In genomic region chr7:136189506-136189998, GRCh38 we compare ENCODE assay signal across 20 cellular contexts.
A peak's percentile ranks its signal among the peaks of the same experiment; 100 is the strongest.
DNase-seq lines count a peak whose midpoint lies in the region; ATAC-seq, FAIRE-seq and TF ChIP-seq lines count a peak whose summit lies in the region.
"Had no signal": no experiment of that assay in that cellular context is flagged by ENCODE, and none has a peak within 500 bp of the region (broad histone marks: within the 10 kb centered on the region; RNA-seq: fewer than 3 reads in every experiment).

No MANE protein-coding gene starts in this region.

- no peak for TF ChIP-seq POLR2A in IMR-90 (IDR thresholded peaks at IDR 0.05; ENCODE audit: low read depth, low read length)
- no peak for TF ChIP-seq POLR2A in K562 (conservative IDR thresholded peaks at IDR 0.05)
- no peak for TF ChIP-seq POLR2A in uterus (IDR thresholded peaks at IDR 0.05)

- no peak overlapping the region for H2AK9ac ChIP-seq in IMR-90 (replicated peaks; ENCODE audit: low read depth, low read length, poor library complexity)

- H4K8ac ChIP-seq in IMR-90 (ENCODE audit: low read depth in 2 of 2, low read length in 2 of 2) (no peak overlapping the region), trophoblast cell (ENCODE audit: low read depth, low read length) (no peak overlapping the region)

- CTCF ChIA-PET in IMR-90 (lab: Yijun Ruan, JAX): no interaction called here
- CTCF ChIA-PET in K562 (lab: Yijun Ruan, JAX; ENCODE audit: low intra/inter-chr PET ratio): no interaction called here

- H3K79me1 ChIP-seq in IMR-90 (ENCODE audit: low read depth in 1 of 2, low read length in 2 of 2): no peaks in the 10 kb centered on the region
- H3K79me1 ChIP-seq in trophoblast cell (ENCODE audit: low read length): no peaks in the 10 kb centered on the region

- DNase-seq in NCI-H748 (lab: John Stamatoyannopoulos, UW; ENCODE audit: unreplicated experiment) (peak; percentile 23), NCI-H748 treated with DMSO at 0.1 percent for 48 hours (lab: John Stamatoyannopoulos, UW) (no peak), IMR-90 (no peak), K562 (ENCODE audit: extremely low read depth in 1 of 4, low spot score in 3 of 4) (peak in 1 of 4 experiments; percentile 27), trophoblast cell (peak; percentile 61 to 74), amniotic stem cell (lab: John Stamatoyannopoulos, UW) (no peak), glomerular visceral epithelial cell (ENCODE audit: extremely low spot score) (no peak), uterus (no peak)
- DNase-seq: 8988T; Caco-2; CD4-positive, CD25-positive, alpha-beta regulatory T cell; DMS79 treated with DMSO at 0.1 percent for 48 hours; HCEC 1CT; KG1 had no signal

- H2BK120ac ChIP-seq in IMR-90 (ENCODE audit: low read depth, low read length) (no peak overlapping the region), trophoblast cell (ENCODE audit: insufficient read depth, low read length, poor library complexity) (no peak overlapping the region)

- POLR2A ChIA-PET in IMR-90 (lab: Charles Lee; ENCODE audit: unreplicated experiment): no interaction called here
- POLR2A ChIA-PET in K562 (lab: Yijun Ruan, JAX): interaction anchor here (0.8 kb wide), 1 partner anchor 10 kb away, joined by 4 read pairs; no protein-coding TSS in a partner anchor

- H3K9ac ChIP-seq in IMR-90 (ENCODE audit: low read depth, low read length): no peak overlapping the region
- H3K9ac ChIP-seq in K562 (ENCODE audit: insufficient read depth in 1 of 2, low read depth in 2 of 2, low read length in 2 of 2): no peak overlapping the region
- no peak overlapping the region for H3K9ac ChIP-seq in trophoblast cell (ENCODE audit: low read length)
- H3K9ac ChIP-seq: BLaER1 treated with 17β-estradiol and CSF1 and Interleukin-3, amounts not matched to agents 10 nM and 100 nM had no signal

- H3K4me2 ChIP-seq in IMR-90 (ENCODE audit: low read depth, low read length): no peak overlapping the region
- H3K4me2 ChIP-seq in K562 (ENCODE audit: insufficient read depth, low read length): no peak overlapping the region
- H3K4me2 ChIP-seq in trophoblast cell (ENCODE audit: low read length): no peak overlapping the region
- H3K4me2 ChIP-seq: BLaER1 treated with 17β-estradiol and CSF1 and Interleukin-3, amounts not matched to agents 10 nM and 100 nM had no signal

- TF ChIP-seq CTCF in IMR-90 (conservative IDR thresholded peaks at IDR 0.05; ENCODE audit: low read depth, low read length) (no peak), K562 (IDR thresholded peaks at IDR 0.05 in 2 of 3, conservative IDR thresholded peaks at IDR 0.05 in 1 of 3; ENCODE audit: insufficient read depth in 2 of 3, low read depth in 1 of 3, low read length in 3 of 3) (peak; percentile 3 to 19 (median 11); a peak in 1 of 6 replicates), uterus (IDR thresholded peaks at IDR 0.05) (no peak)

- no peak overlapping the region for H2BK20ac ChIP-seq in IMR-90 (ENCODE audit: low read depth, low read length)

- in situ Hi-C loops in IMR-90 (cut with MboI; ENCODE audit: low sequenced_read_pairs): no loop called here
- in situ Hi-C loops in K562 (cut with MboI): no loop called here

- no peaks in the 10 kb centered on the region for H3K4me1 ChIP-seq in IMR-90 (ENCODE audit: control insufficient read depth, insufficient read depth, low read length)
- no peaks in the 10 kb centered on the region for H3K4me1 ChIP-seq in K562 (replicated peaks in 1 of 2; ENCODE audit: control insufficient read depth in 2 of 2, insufficient read depth in 2 of 2, low read length in 2 of 2)
- no peaks in the 10 kb centered on the region for H3K4me1 ChIP-seq in trophoblast cell (ENCODE audit: control insufficient read depth in 1 of 2, insufficient read depth in 2 of 2, low read length in 2 of 2)
- no peaks in the 10 kb centered on the region for H3K4me1 ChIP-seq in uterus
- H3K4me1 ChIP-seq: BLaER1 treated with 17β-estradiol and CSF1 and Interleukin-3, amounts not matched to agents 10 nM and 100 nM; Caco-2 had no signal

- H4K12ac ChIP-seq in trophoblast cell (ENCODE audit: low read depth, low read length): no peak overlapping the region

- no peak overlapping the region for H3K23ac ChIP-seq in IMR-90 (ENCODE audit: low read depth, low read length)
- no peak overlapping the region for H3K23ac ChIP-seq in trophoblast cell (ENCODE audit: low read length)

- peaks cover 2% of the 10 kb centered on the region; the same call in 1 of the 3 replicates for H3K79me2 ChIP-seq in K562 (ENCODE audit: control insufficient read depth, insufficient read depth, low read length)
- no peaks in the 10 kb centered on the region for H3K79me2 ChIP-seq in trophoblast cell (ENCODE audit: control insufficient read depth, insufficient read depth, low read length, poor library complexity)

- H3K9me1 ChIP-seq in IMR-90 (ENCODE audit: insufficient read depth, low read length) (no peaks in the 10 kb centered on the region), K562 (ENCODE audit: control insufficient read depth, insufficient read depth, low read length) (no peaks in the 10 kb centered on the region)

- H3K9me3 ChIP-seq in IMR-90 (ENCODE audit: control insufficient read depth, insufficient read depth, low read length) (no peaks in the 10 kb centered on the region), K562 (replicated peaks; ENCODE audit: control insufficient read depth, insufficient read depth, low read depth, low read length) (no peaks in the 10 kb centered on the region), trophoblast cell (ENCODE audit: insufficient read depth, low read depth, low read length) (peaks cover 1% of the 10 kb centered on the region), uterus (no peaks in the 10 kb centered on the region)
- H3K9me3 ChIP-seq: BLaER1 treated with 17β-estradiol and CSF1 and Interleukin-3, amounts not matched to agents 10 nM and 100 nM had no signal

- no peak overlapping the region for H2BK15ac ChIP-seq in IMR-90 (ENCODE audit: low read depth, low read length)

- no peak overlapping the region for H4K5ac ChIP-seq in IMR-90 (ENCODE audit: low read depth, low read length)

- H3K27ac ChIP-seq in IMR-90 (ENCODE audit: insufficient read depth, low read length): no peak overlapping the region
- H3K27ac ChIP-seq in K562 (ENCODE audit: extremely low read depth, low read depth, low read length): no peak overlapping the region
- no peak overlapping the region for H3K27ac ChIP-seq in trophoblast cell (ENCODE audit: low read depth, low read length)
- no peak overlapping the region for H3K27ac ChIP-seq in uterus
- H3K27ac ChIP-seq: BLaER1 treated with 17β-estradiol and CSF1 and Interleukin-3, amounts not matched to agents 10 nM and 100 nM; HL-60 had no signal

- no peak for TF ChIP-seq EP300 in K562 (IDR thresholded peaks at IDR 0.05; ENCODE audit: low read length)

- TF ChIP-seq RAD21 in IMR-90 (IDR thresholded peaks at IDR 0.05; ENCODE audit: low read length) (no peak), K562 (CRISPR knock-in tag; conservative IDR thresholded peaks at IDR 0.05 in 1 of 2, IDR thresholded peaks at IDR 0.05 in 1 of 2) (no peak)

- no peak overlapping the region for H3K18ac ChIP-seq in IMR-90 (ENCODE audit: low read depth, low read length)
- H3K18ac ChIP-seq in trophoblast cell (ENCODE audit: low read length): no peak overlapping the region

- no peaks in the 10 kb centered on the region for H3K36me3 ChIP-seq in IMR-90 (ENCODE audit: control insufficient read depth, insufficient read depth, low read length)
- no peaks in the 10 kb centered on the region; the same call in 2 of the 3 replicates for H3K36me3 ChIP-seq in K562 (ENCODE audit: control insufficient read depth, insufficient read depth, low read length)
- H3K36me3 ChIP-seq in trophoblast cell (ENCODE audit: control insufficient read depth in 1 of 2, insufficient read depth in 2 of 2, low read length in 2 of 2): no peaks in the 10 kb centered on the region
- H3K36me3 ChIP-seq in uterus: no peaks in the 10 kb centered on the region
- H3K36me3 ChIP-seq: BLaER1 treated with 17β-estradiol and CSF1 and Interleukin-3, amounts not matched to agents 10 nM and 100 nM had no signal

- H4K91ac ChIP-seq in IMR-90 (ENCODE audit: insufficient read depth, low read depth, low read length): no peak overlapping the region
- H4K91ac ChIP-seq in trophoblast cell (ENCODE audit: low read depth, low read length): no peak overlapping the region

- H2AFZ ChIP-seq in IMR-90 (replicated peaks; ENCODE audit: low read length, poor library complexity) (peak overlapping the region; percentile 35), K562 (ENCODE audit: low read depth, low read length) (no peak overlapping the region), trophoblast cell (ENCODE audit: insufficient read depth, low read length, poor library complexity) (no peak overlapping the region)

- no peak overlapping the region for H2BK5ac ChIP-seq in IMR-90 (ENCODE audit: low read depth, low read length, poor library complexity, severe bottlenecking)
- no peak overlapping the region for H2BK5ac ChIP-seq in trophoblast cell (ENCODE audit: low read depth, low read length, poor library complexity)

- dilution Hi-C loops in IMR-90 (cut with HindIII; ENCODE audit: low sequenced_read_pairs, unreplicated experiment): no loop called here

- H3K4ac ChIP-seq in IMR-90 (ENCODE audit: low read depth, low read length): no peak overlapping the region
- H3K4ac ChIP-seq in trophoblast cell (ENCODE audit: low read depth, low read length): no peak overlapping the region

- no peak for FAIRE-seq in K562 (lab: Jason Lieb, UNC)
- FAIRE-seq: D721Med, GM12878, H54, HTR-8/SVneo had no signal

- H4K20me1 ChIP-seq in IMR-90 (ENCODE audit: insufficient read depth, low read length) (no peaks in the 10 kb centered on the region), K562 (replicated peaks; ENCODE audit: control insufficient read depth, insufficient read depth, low read length) (no peaks in the 10 kb centered on the region)
- H4K20me1 ChIP-seq: BLaER1 treated with 17β-estradiol and CSF1 and Interleukin-3, amounts not matched to agents 10 nM and 100 nM had no signal

- ATAC-seq in IMR-90 (ENCODE audit: low read depth): no peak
- peak; percentile 81 for ATAC-seq in K562
- ATAC-seq: GM12878 had no signal

- WGBS in IMR-90 (ENCODE audit: extremely low coverage in 2 of 2, insufficient read length in 1 of 2), 2 experiments: 0% methylated on average over 1 of the region's 5 CpGs; no CpG with 5 or more reads in 1 of the 2 experiments
- WGBS in K562 (ENCODE audit: insufficient coverage, low coverage, missing lambda C conversion rate): 31% methylated on average over 5 of the region's 5 CpGs
- WGBS in trophoblast cell (ENCODE audit: extremely low coverage, insufficient coverage, insufficient read length): no CpG with 5 or more reads among the region's 5 CpGs

- no peaks in the 10 kb centered on the region for H3K27me3 ChIP-seq in IMR-90 (ENCODE audit: control insufficient read depth, insufficient read depth, low read length)
- no peaks in the 10 kb centered on the region for H3K27me3 ChIP-seq in K562 (ENCODE audit: control insufficient read depth in 2 of 2, insufficient read depth in 2 of 2, low read length in 2 of 2)
- H3K27me3 ChIP-seq in trophoblast cell (ENCODE audit: insufficient read depth, low read length): no peaks in the 10 kb centered on the region
- no peaks in the 10 kb centered on the region for H3K27me3 ChIP-seq in uterus
- H3K27me3 ChIP-seq: BLaER1 treated with 17β-estradiol and CSF1 and Interleukin-3, amounts not matched to agents 10 nM and 100 nM had no signal

- no peak overlapping the region for H2BK12ac ChIP-seq in trophoblast cell (ENCODE audit: low read length)

- H3K4me3 ChIP-seq in IMR-90 (ENCODE audit: insufficient read depth, low read depth, low read length): no peak overlapping the region
- H3K4me3 ChIP-seq in K562: no peak overlapping the region
- no peak overlapping the region for H3K4me3 ChIP-seq in trophoblast cell (ENCODE audit: low read depth, low read length)
- H3K4me3 ChIP-seq in uterus: no peak overlapping the region
- H3K4me3 ChIP-seq: BLaER1 treated with 17β-estradiol and CSF1 and Interleukin-3, amounts not matched to agents 10 nM and 100 nM; GM12878 had no signal

- H2AK5ac ChIP-seq in IMR-90 (ENCODE audit: low read depth, low read length) (no peak overlapping the region), trophoblast cell (ENCODE audit: low read length) (no peak overlapping the region)

- H3K14ac ChIP-seq in IMR-90 (replicated peaks; ENCODE audit: low read depth, low read length) (no peak overlapping the region), trophoblast cell (ENCODE audit: low read length) (no peak overlapping the region)

- intact Hi-C loops in IMR-90 (cut with micrococcal nuclease): no loop called here
- intact Hi-C loops in K562 (cut with micrococcal nuclease): loop anchor here (10.0 kb wide), 1 partner anchor 385 kb away; no protein-coding TSS in a partner anchor
- intact Hi-C loops in uterus (cut with DNase I; ENCODE audit: low total_unique reads): no loop called here

- no peak overlapping the region for H3K56ac ChIP-seq in IMR-90 (ENCODE audit: extremely low read depth, insufficient read depth, low read length)

- BruUV-seq in IMR-90 (replicated peaks; lab: Mats Ljungman, UMichigan) (no TSS peak), K562 (replicated peaks; lab: Mats Ljungman, UMichigan) (no TSS peak)

Comparison
In these comparisons a context has a peak if more than half of its experiments do, and no peak if none do; other contexts are left out.
1. DNase-seq: peak in NCI-H748 (single experiment) and trophoblast cell (2 of 2); none in NCI-H748 treated with DMSO at 0.1 percent for 48 hours (single experiment), IMR-90 (single experiment), amniotic stem cell (single experiment), glomerular visceral epithelial cell (single experiment) and uterus (0 of 2).
2. CTCF ChIP-seq: peak in K562 (3 of 3); none in IMR-90 (single experiment) and uterus (0 of 4).